1 cellular context compared by ENCODE assay signal in the genomic region with DNA sequence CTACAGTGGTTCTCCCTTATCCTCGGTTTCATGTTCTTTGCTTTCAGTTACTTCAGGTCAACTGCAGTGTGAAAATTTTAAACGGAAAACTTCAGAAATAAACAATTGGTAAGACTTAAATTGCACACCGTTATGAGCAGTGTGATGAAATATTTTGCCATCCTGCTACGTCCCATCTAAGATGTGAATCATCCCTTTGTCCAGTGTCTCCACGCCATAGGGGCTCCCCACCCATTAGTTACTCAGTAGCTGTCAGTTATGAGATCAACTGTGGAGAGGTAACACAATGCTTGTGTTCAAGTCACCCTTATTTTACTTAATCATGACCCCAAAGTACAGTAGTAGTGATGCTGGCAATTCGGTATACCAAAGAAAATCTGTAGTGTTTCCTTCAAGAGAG.
TF ChIP-seq lines count a peak whose summit lies in the region.

No MANE protein-coding gene starts in this region.

TF ChIP-seq in K562, 482 proteins besides CTCF, POLR2A, EP300 and RAD21 (continued from another document):
- TF ChIP-seq, protein P1, sequence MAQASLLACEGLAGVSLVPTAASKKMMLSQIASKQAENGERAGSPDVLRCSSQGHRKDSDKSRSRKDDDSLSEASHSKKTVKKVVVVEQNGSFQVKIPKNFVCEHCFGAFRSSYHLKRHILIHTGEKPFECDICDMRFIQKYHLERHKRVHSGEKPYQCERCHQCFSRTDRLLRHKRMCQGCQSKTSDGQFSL (CRISPR knock-in tag; IDR thresholded peaks at IDR 0.05), result no peak
- TF ChIP-seq, protein P1 (tag; IDR thresholded peaks at IDR 0.05), result no peak
- TF ChIP-seq CBX8 (IDR thresholded peaks at IDR 0.05; ENCODE audit: borderline replicate concordance, extremely low read depth, low read depth, low read length, poor library complexity, severe bottlenecking) (no peak), MEIS2 (IDR thresholded peaks at IDR 0.05; ENCODE audit: partially characterized antibody) (peak; percentile 13), TCF3 (CRISPR knock-in tag; IDR thresholded peaks at IDR 0.05) (no peak), CEBPG (CRISPR knock-in tag; IDR thresholded peaks at IDR 0.05) (0 out of 2 replicates have a peak, but pooled peaks have one; percentile 35), CEBPG (tag; conservative IDR thresholded peaks at IDR 0.05 in 1 of 2, IDR thresholded peaks at IDR 0.05 in 1 of 2) (peak in 1 of 2 experiments; percentile 86; a peak in 2 of 4 replicates), FOSL1 (tag; conservative IDR thresholded peaks at IDR 0.05) (peak; percentile 75), ZNF165 (CRISPR knock-in tag; IDR thresholded peaks at IDR 0.05; ENCODE audit: borderline replicate concordance) (no peak), NR2C2 (CRISPR knock-in tag; IDR thresholded peaks at IDR 0.05) (no peak), NR2C2 (tag; IDR thresholded peaks at IDR 0.05) (no peak)
- TF ChIP-seq, protein P2, sequence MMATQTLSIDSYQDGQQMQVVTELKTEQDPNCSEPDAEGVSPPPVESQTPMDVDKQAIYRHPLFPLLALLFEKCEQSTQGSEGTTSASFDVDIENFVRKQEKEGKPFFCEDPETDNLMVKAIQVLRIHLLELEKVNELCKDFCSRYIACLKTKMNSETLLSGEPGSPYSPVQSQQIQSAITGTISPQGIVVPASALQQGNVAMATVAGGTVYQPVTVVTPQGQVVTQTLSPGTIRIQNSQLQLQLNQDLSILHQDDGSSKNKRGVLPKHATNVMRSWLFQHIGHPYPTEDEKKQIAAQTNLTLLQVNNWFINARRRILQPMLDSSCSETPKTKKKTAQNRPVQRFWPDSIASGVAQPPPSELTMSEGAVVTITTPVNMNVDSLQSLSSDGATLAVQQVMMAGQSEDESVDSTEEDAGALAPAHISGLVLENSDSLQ (IDR thresholded peaks at IDR 0.05), result peak; percentile 61
